8 cellular contexts compared by ENCODE assay signal in the genomic region with DNA sequence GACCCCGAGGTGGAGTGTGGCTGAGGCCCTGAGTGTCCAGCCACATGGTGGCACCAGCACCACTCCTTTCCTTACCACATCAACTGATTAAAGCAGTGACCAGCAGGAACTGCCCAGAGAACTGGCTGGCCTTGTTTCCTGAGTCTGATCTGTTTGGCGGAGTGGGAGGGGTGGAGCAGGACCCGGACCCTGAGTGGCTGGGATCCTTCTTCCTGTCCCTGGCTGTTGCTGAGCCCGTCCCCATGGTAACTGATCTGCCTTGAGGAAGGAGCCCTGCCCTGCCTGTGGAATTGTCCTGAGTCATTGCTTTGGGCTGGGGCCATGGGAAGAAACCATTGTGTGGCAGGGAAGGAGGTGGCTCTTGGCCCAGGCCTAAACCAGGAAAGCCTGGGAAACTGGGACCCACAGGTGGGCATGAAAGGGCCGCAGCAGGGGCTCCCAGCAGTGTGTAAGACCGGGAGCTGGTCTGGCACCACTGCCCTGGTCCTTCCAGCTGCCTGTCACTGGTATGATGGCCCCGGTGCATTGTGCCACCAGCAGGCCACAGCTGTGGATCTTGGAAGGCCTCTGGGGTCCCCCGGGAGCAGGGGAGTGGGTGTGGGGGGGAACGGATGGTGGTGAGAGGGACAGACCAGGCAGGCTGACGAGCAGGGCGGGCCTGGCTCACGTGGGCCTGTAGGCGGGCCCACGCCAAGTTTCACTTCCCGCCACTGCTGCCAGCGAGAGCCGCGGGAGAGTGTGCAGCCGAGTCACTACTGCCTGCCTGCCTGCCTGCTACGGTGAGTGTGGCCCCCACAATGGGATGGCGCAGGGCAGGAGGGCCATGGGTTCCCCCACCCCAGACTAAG. TPM values are rescaled to one million over a fixed set of nuclear protein-coding genes. Genes with fewer than 3 reads are reported as not detected.
DNase-seq lines count a peak whose midpoint lies in the region; ATAC-seq and TF ChIP-seq lines count a peak whose summit lies in the region.

No MANE protein-coding gene starts in this region.

- H3K27me3 ChIP-seq in BE2C (no peaks in the 10 kb centered on the region), lower lobe of right lung (ENCODE audit: low read depth) (no peaks in the 10 kb centered on the region)

- CTCF ChIA-PET in activated CD8-positive, alpha-beta T cell treated with anti-CD3 and anti-CD28 coated beads, Interleukin-2, amount 10 ng/mL, durations not matched to agents 7 days and 5 days (lab: Charles Lee) = interaction anchor here (1.2 to 1.6 kb wide), 7 partner anchors 13 to 93 kb away, joined by 3 to 16 read pairs (median 5); no protein-coding TSS in a partner anchor

- peak overlapping the region; percentile 96 for H3K4me3 Mint-ChIP-seq in activated CD8-positive, alpha-beta T cell treated with anti-CD3 and anti-CD28 coated beads, Interleukin-2, amount 10 ng/mL, durations not matched to agents 7 days and 5 days

- H3K27ac ChIP-seq in lower lobe of right lung = peak overlapping the region; percentile 100

- TF ChIP-seq CTCF in BE2C (IDR thresholded peaks at IDR 0.05; ENCODE audit: low read depth, low read length) (peak; percentile 54), lower lobe of right lung (IDR thresholded peaks at IDR 0.05) (peak; percentile 78)

- peak overlapping the region; percentile 97 for H3K27ac Mint-ChIP-seq in activated CD8-positive, alpha-beta T cell treated with anti-CD3 and anti-CD28 coated beads, Interleukin-2, amount 10 ng/mL, durations not matched to agents 7 days and 5 days

- H3K9me3 ChIP-seq in BE2C (no peaks in the 10 kb centered on the region), lower lobe of right lung (no peaks in the 10 kb centered on the region)

- intact Hi-C loops in lower lobe of right lung (cut with DNase I) = loop anchor here (10.0 kb wide), 1 partner anchor 89 kb away; a partner anchor contains a TSS

- H3K4me1 ChIP-seq in BE2C = peaks cover 3% of the 10 kb centered on the region
- peaks cover 61% of the 10 kb centered on the region for H3K4me1 ChIP-seq in lower lobe of right lung

- ATAC-seq in GM19043 (IDR thresholded peaks at IDR 0.05; ENCODE audit: low read depth, unreplicated experiment) = peak; percentile 80
- ATAC-seq in HG03354 (IDR thresholded peaks at IDR 0.05; ENCODE audit: poor library complexity, severe bottlenecking, unreplicated experiment) = peak; percentile 87
- ATAC-seq in activated CD8-positive, alpha-beta T cell treated with anti-CD3 and anti-CD28 coated beads, Interleukin-2, amount 10 ng/mL, durations not matched to agents 7 days and 5 days = peak; percentile 96
- ATAC-seq in lower lobe of right lung = peak; percentile 97

- H3K36me3 Mint-ChIP-seq in activated CD8-positive, alpha-beta T cell treated with anti-CD3 and anti-CD28 coated beads, Interleukin-2, amount 10 ng/mL, durations not matched to agents 7 days and 5 days (ENCODE audit: low read depth) = peaks cover 66% of the 10 kb centered on the region

- peaks cover 57% of the 10 kb centered on the region for H3K4me1 Mint-ChIP-seq in activated CD8-positive, alpha-beta T cell treated with anti-CD3 and anti-CD28 coated beads, Interleukin-2, amount 10 ng/mL, durations not matched to agents 7 days and 5 days (ENCODE audit: low read depth)

- POLR2A ChIA-PET in activated CD8-positive, alpha-beta T cell treated with anti-CD3 and anti-CD28 coated beads, Interleukin-2, amount 10 ng/mL, durations not matched to agents 7 days and 5 days (lab: Charles Lee) = interaction anchor here (0.5 to 3.5 kb wide), 15 partner anchors 8 to 555 kb away, joined by 3 to 44 read pairs (median 7); a partner anchor contains a TSS

- H3K36me3 ChIP-seq in BE2C = peaks cover 8% of the 10 kb centered on the region; the same call in 1 of the 2 replicates
- peaks cover 50% of the 10 kb centered on the region for H3K36me3 ChIP-seq in lower lobe of right lung

- DNase-seq in BE2C = peak; percentile 88
- peak; percentile 86 for DNase-seq in NCI-H82 (lab: John Stamatoyannopoulos, UW)
- peak; percentile 87 for DNase-seq in activated CD8-positive, alpha-beta T cell treated with anti-CD3 and anti-CD28 coated beads, Interleukin-2, amount 10 ng/mL, durations not matched to agents 7 days and 5 days
- DNase-seq in effector CD4-positive, alpha-beta T cell = peak; percentile 67
- DNase-seq in lower lobe of right lung = peak; percentile 98
- peak; percentile 44 to 68 (median 61) for DNase-seq in stimulated activated CD4-positive, alpha-beta T cell treated with anti-CD3 and anti-CD28 coated beads, TNF-alpha, amount 100 ng/mL, for 1 hour (ENCODE audit: low read depth in 3 of 3, low spot score in 1 of 3)

- peak overlapping the region; percentile 65 for H3K4me3 ChIP-seq in BE2C (ENCODE audit: low read depth, low read length)
- H3K4me3 ChIP-seq in lower lobe of right lung = peak overlapping the region; percentile 62

- no peaks in the 10 kb centered on the region for H3K27me3 Mint-ChIP-seq in activated CD8-positive, alpha-beta T cell treated with anti-CD3 and anti-CD28 coated beads, Interleukin-2, amount 10 ng/mL, durations not matched to agents 7 days and 5 days (ENCODE audit: low read depth)

- H3K9me3 Mint-ChIP-seq in activated CD8-positive, alpha-beta T cell treated with anti-CD3 and anti-CD28 coated beads, Interleukin-2, amount 10 ng/mL, durations not matched to agents 7 days and 5 days (ENCODE audit: insufficient read depth) = no peaks in the 10 kb centered on the region

RNA-seq across cellular contexts. Expression of a gene that starts 19.2 kb away (rescaled TPM):
- 9.0 TPM for polyA plus RNA-seq in BE2C (2012; ENCODE audit: insufficient read depth, insufficient read length, low read depth)
- total RNA-seq in activated CD8-positive, alpha-beta T cell treated with anti-CD3 and anti-CD28 coated beads, Interleukin-2, amount 10 ng/mL, durations not matched to agents 7 days and 5 days = 10 to 100 TPM; 18.8 to 20.3 TPM
- 5.9 TPM for total RNA-seq in lower lobe of right lung

RNA-seq across cellular contexts. Expression of a gene that starts 25.7 kb away (rescaled TPM):
- 249 TPM for polyA plus RNA-seq in BE2C (2012; ENCODE audit: insufficient read depth, insufficient read length, low read depth)
- total RNA-seq in activated CD8-positive, alpha-beta T cell treated with anti-CD3 and anti-CD28 coated beads, Interleukin-2, amount 10 ng/mL, durations not matched to agents 7 days and 5 days = 100 to 1,000 TPM; 339 to 364 TPM
- 153 TPM for total RNA-seq in lower lobe of right lung

RNA-seq across cellular contexts. Expression of a gene that starts 25.8 kb away (rescaled TPM):
- 33.3 TPM for polyA plus RNA-seq in BE2C (2012; ENCODE audit: insufficient read depth, insufficient read length, low read depth)
- total RNA-seq in activated CD8-positive, alpha-beta T cell treated with anti-CD3 and anti-CD28 coated beads, Interleukin-2, amount 10 ng/mL, durations not matched to agents 7 days and 5 days = 10 to 100 TPM; 16.3 to 16.5 TPM
- 8.6 TPM for total RNA-seq in lower lobe of right lung

RNA-seq across cellular contexts. Expression of a gene that starts 35.9 kb away (rescaled TPM):
- 24.9 TPM for polyA plus RNA-seq in BE2C (2012; ENCODE audit: insufficient read depth, insufficient read length, low read depth)
- 1 to 10 TPM in 1 of 2 experiments, under 1 TPM in 1; 0.76 to 1.7 TPM for total RNA-seq in activated CD8-positive, alpha-beta T cell treated with anti-CD3 and anti-CD28 coated beads, Interleukin-2, amount 10 ng/mL, durations not matched to agents 7 days and 5 days
- 94.3 TPM for total RNA-seq in lower lobe of right lung

RNA-seq across cellular contexts. Expression of a gene that starts 38.2 kb away (rescaled TPM):
- polyA plus RNA-seq in BE2C (2012; ENCODE audit: insufficient read depth, insufficient read length, low read depth) = 124 TPM
- 100 to 1,000 TPM; 195 to 201 TPM for total RNA-seq in activated CD8-positive, alpha-beta T cell treated with anti-CD3 and anti-CD28 coated beads, Interleukin-2, amount 10 ng/mL, durations not matched to agents 7 days and 5 days
- total RNA-seq in lower lobe of right lung = 187 TPM

Comparison
In these comparisons a context has a peak if more than half of its experiments do, and no peak if none do; other contexts are left out.
1. Peak in every context shown above with its lines: DNase-seq, ATAC-seq, H3K4me3 ChIP-seq and H3K27ac ChIP-seq.